In genomic region chr4:77845929-77846328, GRCh38 we compare ENCODE assay signal across 30 cellular contexts.
"Had no signal": no experiment of that assay in that cellular context is flagged by ENCODE, and none has a peak within 500 bp of the region (broad histone marks: within the 10 kb centered on the region; RNA-seq: fewer than 3 reads in every experiment).

No MANE protein-coding gene starts in this region.

- H3K36me3 ChIP-seq: left lung, neural progenitor cell, neutrophil, right atrium auricular region, right lobe of liver, thyroid gland, transverse colon, upper lobe of left lung, vagina had no signal

- H3K27ac ChIP-seq: left lung, neural progenitor cell, neutrophil, parathyroid adenoma, right atrium auricular region, right lobe of liver, testis, thyroid gland, transverse colon, upper lobe of left lung, vagina had no signal

- H3K4me1 ChIP-seq: left lung, neural progenitor cell, parathyroid adenoma, right atrium auricular region, right lobe of liver, testis, thyroid gland, transverse colon, upper lobe of left lung, vagina had no signal

- H3K27me3 Mint-ChIP-seq: naive B cell; stimulated activated memory B cell treated with anti-CD40 and anti-IgM and Interleukin-4, amounts not matched to agents 10 μg/mL and 1 μg/mL and 100 μg/mL, for 72 hours; stimulated activated naive CD8-positive, alpha-beta T cell treated with anti-CD3 and anti-CD28 coated beads, Interleukin-15, amount 100 ng/mL, for 72 hours had no signal

- H3K27me3 ChIP-seq: left lung, neural progenitor cell, neutrophil, right atrium auricular region, right lobe of liver, testis, thyroid gland, transverse colon, upper lobe of left lung, vagina had no signal

- H3K4me3 Mint-ChIP-seq: immature natural killer cell; mesothelial cell of epicardium; naive B cell; natural killer cell; nephron progenitor cell; neural progenitor cell; stimulated activated memory B cell treated with anti-CD40 and anti-IgM and Interleukin-4, amounts not matched to agents 10 μg/mL and 1 μg/mL and 100 μg/mL, for 72 hours had no signal

- H3K27ac Mint-ChIP-seq: immature natural killer cell; mesothelial cell of epicardium; naive B cell; natural killer cell; nephron progenitor cell; neural progenitor cell; stimulated activated memory B cell treated with anti-CD40 and anti-IgM and Interleukin-4, amounts not matched to agents 10 μg/mL and 1 μg/mL and 100 μg/mL, for 72 hours; stimulated activated naive CD8-positive, alpha-beta T cell treated with anti-CD3 and anti-CD28 coated beads, Interleukin-15, amount 100 ng/mL, for 72 hours had no signal

- H3K9me3 Mint-ChIP-seq: immature natural killer cell; mesothelial cell of epicardium; naive B cell; natural killer cell; nephron progenitor cell; neural progenitor cell; stimulated activated memory B cell treated with anti-CD40 and anti-IgM and Interleukin-4, amounts not matched to agents 10 μg/mL and 1 μg/mL and 100 μg/mL, for 72 hours; stimulated activated naive CD8-positive, alpha-beta T cell treated with anti-CD3 and anti-CD28 coated beads, Interleukin-15, amount 100 ng/mL, for 72 hours had no signal

- H3K36me3 Mint-ChIP-seq: immature natural killer cell; mesothelial cell of epicardium; naive B cell; natural killer cell; neural progenitor cell; stimulated activated memory B cell treated with anti-CD40 and anti-IgM and Interleukin-4, amounts not matched to agents 10 μg/mL and 1 μg/mL and 100 μg/mL, for 72 hours had no signal

- DNase-seq: hypothalamus; immature natural killer cell; kidney; left colon; left lung; mesendoderm; naive B cell; natural killer cell; nephron progenitor cell; occipital lobe; right lobe of liver; stimulated activated CD4-positive, alpha-beta T cell treated with anti-CD3 and anti-CD28 coated beads, Interleukin-1b, Interleukin-23, amount 100 ng/mL, for 48 hours; stimulated activated CD4-positive, alpha-beta T cell treated with anti-CD3 and anti-CD28 coated beads, Interleukin-2, amount 100 ng/mL, for 48 hours; stimulated activated CD4-positive, alpha-beta T cell treated with anti-CD3 and anti-CD28 coated beads, Interleukin-4, amount 100 ng/mL, for 4 hours; stimulated activated CD8-positive, alpha-beta memory T cell treated with anti-CD3 and anti-CD28 coated beads, Interleukin-4, amount 100 ng/mL, for 48 hours; stimulated activated naive CD4-positive, alpha-beta T cell treated with Interleukin-2 at 50 U/mL for 16 hours; stimulated activated naive CD8-positive, alpha-beta T cell treated with anti-CD3 and anti-CD28 coated beads, Interleukin-15, amount 100 ng/mL, for 72 hours; testis; thyroid gland; transverse colon; upper lobe of left lung had no signal

- H3K4me1 Mint-ChIP-seq: mesothelial cell of epicardium, naive B cell, neural progenitor cell had no signal

- ATAC-seq: left colon; left lung; natural killer cell; right lobe of liver; stimulated activated memory B cell treated with anti-CD40 and anti-IgM and Interleukin-4, amounts not matched to agents 10 μg/mL and 1 μg/mL and 100 μg/mL, for 72 hours had no signal

- H3K4me3 ChIP-seq: left lung, lung, neural progenitor cell, right atrium auricular region, right lobe of liver, smooth muscle cell, testis, thyroid gland, transverse colon, upper lobe of left lung, vagina had no signal

- H3K9me3 ChIP-seq: left lung, neutrophil, right atrium auricular region, right lobe of liver, testis, thyroid gland, transverse colon, upper lobe of left lung, vagina had no signal
